ENCODE assay signal across 2 cellular contexts in genomic region chr11:73334244-73335203, GRCh38.
TF ChIP-seq lines count a peak whose summit lies in the region.

No MANE protein-coding gene starts in this region.

TF ChIP-seq in IMR-90, 13 proteins besides CTCF, POLR2A, EP300 and RAD21 (continued from another document):
- peak; percentile 72 for TF ChIP-seq USF2 (IDR thresholded peaks at IDR 0.05; ENCODE audit: low read depth, low read length)
- no peak for TF ChIP-seq ELK1 (IDR thresholded peaks at IDR 0.05; ENCODE audit: borderline replicate concordance, low read depth, low read length)
- TF ChIP-seq BHLHE40 (IDR thresholded peaks at IDR 0.05; ENCODE audit: low read depth, low read length): peak; percentile 66
- no peak for TF ChIP-seq RFX5 (IDR thresholded peaks at IDR 0.05; ENCODE audit: low read depth, low read length)
- peak; percentile 74 for TF ChIP-seq MAZ (IDR thresholded peaks at IDR 0.05; ENCODE audit: borderline replicate concordance, low read depth, low read length)
- no peak for TF ChIP-seq CEBPB (IDR thresholded peaks at IDR 0.05; ENCODE audit: low read depth, low read length)
- no peak for TF ChIP-seq RCOR1 (IDR thresholded peaks at IDR 0.05; ENCODE audit: insufficient replicate concordance, low read length)
- TF ChIP-seq CHD1 (IDR thresholded peaks at IDR 0.05; ENCODE audit: low read depth, low read length): no peak
- TF ChIP-seq MAFK (IDR thresholded peaks at IDR 0.05; ENCODE audit: low read depth, low read length): no peak
- no peak for TF ChIP-seq MXI1 (IDR thresholded peaks at IDR 0.05; ENCODE audit: borderline replicate concordance, low read depth, low read length)
- TF ChIP-seq SMC3 (IDR thresholded peaks at IDR 0.05; ENCODE audit: low read depth, low read length): 0 out of 2 replicates have a peak, but pooled peaks have one; percentile 14
- TF ChIP-seq NFE2L2 (IDR thresholded peaks at IDR 0.05; ENCODE audit: low read depth, low read length): no peak
TF ChIP-seq in IMR-90: peak in this region for 5.

TF ChIP-seq in liver, 16 proteins besides CTCF, POLR2A, EP300 and RAD21 (continued from another document):
- no peak for TF ChIP-seq REST (IDR thresholded peaks at IDR 0.05)
- TF ChIP-seq RXRA (IDR thresholded peaks at IDR 0.05): peak in 1 of 2 donors; percentile 11
- peak; percentile 79 for TF ChIP-seq NR2F2 (IDR thresholded peaks at IDR 0.05)
- TF ChIP-seq TAF1 (conservative IDR thresholded peaks at IDR 0.05): no peak
- no peak for TF ChIP-seq MAX (IDR thresholded peaks at IDR 0.05)
- no peak for TF ChIP-seq ZBTB33 (IDR thresholded peaks at IDR 0.05)
- TF ChIP-seq GABPA (IDR thresholded peaks at IDR 0.05 in 1 of 2, conservative IDR thresholded peaks at IDR 0.05 in 1 of 2): no peak
- TF ChIP-seq HNF4G (IDR thresholded peaks at IDR 0.05): no peak
- no peak for TF ChIP-seq FOXA2 (IDR thresholded peaks at IDR 0.05)
- TF ChIP-seq YY1 (IDR thresholded peaks at IDR 0.05): no peak
- no peak for TF ChIP-seq FOXA1 (IDR thresholded peaks at IDR 0.05)
- peak; percentile 55 to 72 for TF ChIP-seq JUND (IDR thresholded peaks at IDR 0.05)
- no peak for TF ChIP-seq ATF3 (IDR thresholded peaks at IDR 0.05)
